1 cellular context compared by ENCODE assay signal in genomic region chr4:39638358-39639239, GRCh38.
TF ChIP-seq lines count a peak whose summit lies in the region.

Gene SMIM14 (minus strand): TSS chr4:39638865. CDS start chr4:39605145, 33,720 bp downstream.

TF ChIP-seq in HepG2, 621 proteins besides CTCF, POLR2A, EP300 and RAD21 (continued from another document and continues in another):
- TF ChIP-seq, protein P1, sequence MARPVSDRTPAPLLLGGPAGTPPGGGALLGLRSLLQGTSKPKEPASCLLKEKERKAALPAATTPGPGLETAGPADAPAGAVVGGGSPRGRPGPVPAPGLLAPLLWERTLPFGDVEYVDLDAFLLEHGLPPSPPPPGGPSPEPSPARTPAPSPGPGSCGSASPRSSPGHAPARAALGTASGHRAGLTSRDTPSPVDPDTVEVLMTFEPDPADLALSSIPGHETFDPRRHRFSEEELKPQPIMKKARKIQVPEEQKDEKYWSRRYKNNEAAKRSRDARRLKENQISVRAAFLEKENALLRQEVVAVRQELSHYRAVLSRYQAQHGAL (CRISPR knock-in tag; IDR thresholded peaks at IDR 0.05; ENCODE audit: not compliant biosample characterization): peak; percentile 44
- peak; percentile 91 for TF ChIP-seq ZNF558 (CRISPR knock-in tag; IDR thresholded peaks at IDR 0.05; ENCODE audit: borderline replicate concordance)
- peak; percentile 62; the same call in 1 of the 2 replicates for TF ChIP-seq MLXIP (CRISPR knock-in tag; IDR thresholded peaks at IDR 0.05; ENCODE audit: borderline replicate concordance)
- peak; percentile 49; the same call in 1 of the 2 replicates for TF ChIP-seq TBX3 (IDR thresholded peaks at IDR 0.05; ENCODE audit: borderline replicate concordance)
- TF ChIP-seq AHR (CRISPR knock-in tag; IDR thresholded peaks at IDR 0.05): peak; percentile 32; the same call in 1 of the 2 replicates
- 0 out of 2 replicates have a peak, but pooled peaks have one; percentile 35 for TF ChIP-seq ZNF773 (CRISPR knock-in tag; IDR thresholded peaks at IDR 0.05; ENCODE audit: borderline replicate concordance)
- TF ChIP-seq ZNF569 (CRISPR knock-in tag; IDR thresholded peaks at IDR 0.05; ENCODE audit: borderline replicate concordance): 0 out of 2 replicates have a peak, but pooled peaks have one; percentile 66
- TF ChIP-seq ZNF607 (CRISPR knock-in tag; IDR thresholded peaks at IDR 0.05; ENCODE audit: borderline replicate concordance): peak; percentile 85
- peak; percentile 81 for TF ChIP-seq ZNF747 (CRISPR knock-in tag; IDR thresholded peaks at IDR 0.05; ENCODE audit: borderline replicate concordance)
- 0 out of 2 replicates have a peak, but pooled peaks have one; percentile 73 for TF ChIP-seq ZBTB10 (CRISPR knock-in tag; IDR thresholded peaks at IDR 0.05; ENCODE audit: borderline replicate concordance)
- TF ChIP-seq, protein P2, sequence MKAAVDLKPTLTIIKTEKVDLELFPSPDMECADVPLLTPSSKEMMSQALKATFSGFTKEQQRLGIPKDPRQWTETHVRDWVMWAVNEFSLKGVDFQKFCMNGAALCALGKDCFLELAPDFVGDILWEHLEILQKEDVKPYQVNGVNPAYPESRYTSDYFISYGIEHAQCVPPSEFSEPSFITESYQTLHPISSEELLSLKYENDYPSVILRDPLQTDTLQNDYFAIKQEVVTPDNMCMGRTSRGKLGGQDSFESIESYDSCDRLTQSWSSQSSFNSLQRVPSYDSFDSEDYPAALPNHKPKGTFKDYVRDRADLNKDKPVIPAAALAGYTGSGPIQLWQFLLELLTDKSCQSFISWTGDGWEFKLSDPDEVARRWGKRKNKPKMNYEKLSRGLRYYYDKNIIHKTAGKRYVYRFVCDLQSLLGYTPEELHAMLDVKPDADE (CRISPR knock-in tag; IDR thresholded peaks at IDR 0.05): 0 out of 2 replicates have a peak, but pooled peaks have one; percentile 57
- TF ChIP-seq SP4 (CRISPR knock-in tag; IDR thresholded peaks at IDR 0.05): peak; percentile 96
- no peak; the same call in 1 of the 2 replicates for TF ChIP-seq ZNF816 (CRISPR knock-in tag; IDR thresholded peaks at IDR 0.05; ENCODE audit: borderline replicate concordance)
- no peak for TF ChIP-seq MAFG (CRISPR knock-in tag; IDR thresholded peaks at IDR 0.05)
- TF ChIP-seq SIN3B (IDR thresholded peaks at IDR 0.05; ENCODE audit: low read length): peak; percentile 26; the same call in 1 of the 2 replicates
- TF ChIP-seq, protein P3, sequence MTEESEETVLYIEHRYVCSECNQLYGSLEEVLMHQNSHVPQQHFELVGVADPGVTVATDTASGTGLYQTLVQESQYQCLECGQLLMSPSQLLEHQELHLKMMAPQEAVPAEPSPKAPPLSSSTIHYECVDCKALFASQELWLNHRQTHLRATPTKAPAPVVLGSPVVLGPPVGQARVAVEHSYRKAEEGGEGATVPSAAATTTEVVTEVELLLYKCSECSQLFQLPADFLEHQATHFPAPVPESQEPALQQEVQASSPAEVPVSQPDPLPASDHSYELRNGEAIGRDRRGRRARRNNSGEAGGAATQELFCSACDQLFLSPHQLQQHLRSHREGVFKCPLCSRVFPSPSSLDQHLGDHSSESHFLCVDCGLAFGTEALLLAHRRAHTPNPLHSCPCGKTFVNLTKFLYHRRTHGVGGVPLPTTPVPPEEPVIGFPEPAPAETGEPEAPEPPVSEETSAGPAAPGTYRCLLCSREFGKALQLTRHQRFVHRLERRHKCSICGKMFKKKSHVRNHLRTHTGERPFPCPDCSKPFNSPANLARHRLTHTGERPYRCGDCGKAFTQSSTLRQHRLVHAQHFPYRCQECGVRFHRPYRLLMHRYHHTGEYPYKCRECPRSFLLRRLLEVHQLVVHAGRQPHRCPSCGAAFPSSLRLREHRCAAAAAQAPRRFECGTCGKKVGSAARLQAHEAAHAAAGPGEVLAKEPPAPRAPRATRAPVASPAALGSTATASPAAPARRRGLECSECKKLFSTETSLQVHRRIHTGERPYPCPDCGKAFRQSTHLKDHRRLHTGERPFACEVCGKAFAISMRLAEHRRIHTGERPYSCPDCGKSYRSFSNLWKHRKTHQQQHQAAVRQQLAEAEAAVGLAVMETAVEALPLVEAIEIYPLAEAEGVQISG (CRISPR knock-in tag; IDR thresholded peaks at IDR 0.05): peak; percentile 87
- 0 out of 2 replicates have a peak, but pooled peaks have one; percentile 2 for TF ChIP-seq NR2F6 (IDR thresholded peaks at IDR 0.05)
- peak; percentile 69 for TF ChIP-seq NR2F6 (CRISPR knock-in tag; IDR thresholded peaks at IDR 0.05)
- peak; percentile 19 for TF ChIP-seq FOXJ3 (CRISPR knock-in tag; IDR thresholded peaks at IDR 0.05; ENCODE audit: borderline replicate concordance)
- no peak for TF ChIP-seq JARID2 (CRISPR knock-in tag; IDR thresholded peaks at IDR 0.05; ENCODE audit: insufficient replicate concordance)
- TF ChIP-seq ZNF510 (CRISPR knock-in tag; IDR thresholded peaks at IDR 0.05; ENCODE audit: low read depth): no peak
- no peak for TF ChIP-seq GTF3A (CRISPR knock-in tag; conservative IDR thresholded peaks at IDR 0.05)
- peak; percentile 46; the same call in 1 of the 2 replicates for TF ChIP-seq ZFX (CRISPR knock-in tag; IDR thresholded peaks at IDR 0.05; ENCODE audit: low read depth)
- TF ChIP-seq MIER3 (CRISPR knock-in tag; IDR thresholded peaks at IDR 0.05; ENCODE audit: borderline replicate concordance): peak; percentile 80; the same call in 1 of the 2 replicates
- peak; percentile 65; the same call in 1 of the 2 replicates for TF ChIP-seq KAT7 (CRISPR knock-in tag; IDR thresholded peaks at IDR 0.05; ENCODE audit: borderline replicate concordance)
- TF ChIP-seq ZIK1 (CRISPR knock-in tag; IDR thresholded peaks at IDR 0.05; ENCODE audit: borderline replicate concordance, low read depth): 0 out of 2 replicates have a peak, but pooled peaks have one; percentile 50
- peak; percentile 59; the same call in 1 of the 2 replicates for TF ChIP-seq NFKBIZ (CRISPR knock-in tag; IDR thresholded peaks at IDR 0.05)
- TF ChIP-seq, protein P4, sequence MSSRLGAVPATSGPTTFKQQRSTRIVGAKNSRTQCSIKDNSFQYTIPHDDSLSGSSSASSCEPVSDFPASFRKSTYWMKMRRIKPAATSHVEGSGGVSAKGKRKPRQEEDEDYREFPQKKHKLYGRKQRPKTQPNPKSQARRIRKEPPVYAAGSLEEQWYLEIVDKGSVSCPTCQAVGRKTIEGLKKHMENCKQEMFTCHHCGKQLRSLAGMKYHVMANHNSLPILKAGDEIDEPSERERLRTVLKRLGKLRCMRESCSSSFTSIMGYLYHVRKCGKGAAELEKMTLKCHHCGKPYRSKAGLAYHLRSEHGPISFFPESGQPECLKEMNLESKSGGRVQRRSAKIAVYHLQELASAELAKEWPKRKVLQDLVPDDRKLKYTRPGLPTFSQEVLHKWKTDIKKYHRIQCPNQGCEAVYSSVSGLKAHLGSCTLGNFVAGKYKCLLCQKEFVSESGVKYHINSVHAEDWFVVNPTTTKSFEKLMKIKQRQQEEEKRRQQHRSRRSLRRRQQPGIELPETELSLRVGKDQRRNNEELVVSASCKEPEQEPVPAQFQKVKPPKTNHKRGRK (CRISPR knock-in tag; IDR thresholded peaks at IDR 0.05): no peak
- peak; percentile 80; the same call in 1 of the 2 replicates for TF ChIP-seq ZNF33B (CRISPR knock-in tag; IDR thresholded peaks at IDR 0.05)
- TF ChIP-seq ZNF143 (CRISPR knock-in tag; IDR thresholded peaks at IDR 0.05): peak; percentile 61
- TF ChIP-seq BRD4 (CRISPR knock-in tag; IDR thresholded peaks at IDR 0.05): peak; percentile 72; the same call in 1 of the 2 replicates
- TF ChIP-seq FOXO4 (CRISPR knock-in tag; conservative IDR thresholded peaks at IDR 0.05): 0 out of 2 replicates have a peak, but pooled peaks have one; percentile 68
- TF ChIP-seq IRF1 (CRISPR knock-in tag; IDR thresholded peaks at IDR 0.05; ENCODE audit: low read depth): no peak
- TF ChIP-seq GABPB1 (CRISPR knock-in tag; IDR thresholded peaks at IDR 0.05): peak; percentile 97
- peak; percentile 91 for TF ChIP-seq ZNF501 (CRISPR knock-in tag; IDR thresholded peaks at IDR 0.05)
- TF ChIP-seq ZNF776 (CRISPR knock-in tag; IDR thresholded peaks at IDR 0.05): no peak
- TF ChIP-seq, protein P5, sequence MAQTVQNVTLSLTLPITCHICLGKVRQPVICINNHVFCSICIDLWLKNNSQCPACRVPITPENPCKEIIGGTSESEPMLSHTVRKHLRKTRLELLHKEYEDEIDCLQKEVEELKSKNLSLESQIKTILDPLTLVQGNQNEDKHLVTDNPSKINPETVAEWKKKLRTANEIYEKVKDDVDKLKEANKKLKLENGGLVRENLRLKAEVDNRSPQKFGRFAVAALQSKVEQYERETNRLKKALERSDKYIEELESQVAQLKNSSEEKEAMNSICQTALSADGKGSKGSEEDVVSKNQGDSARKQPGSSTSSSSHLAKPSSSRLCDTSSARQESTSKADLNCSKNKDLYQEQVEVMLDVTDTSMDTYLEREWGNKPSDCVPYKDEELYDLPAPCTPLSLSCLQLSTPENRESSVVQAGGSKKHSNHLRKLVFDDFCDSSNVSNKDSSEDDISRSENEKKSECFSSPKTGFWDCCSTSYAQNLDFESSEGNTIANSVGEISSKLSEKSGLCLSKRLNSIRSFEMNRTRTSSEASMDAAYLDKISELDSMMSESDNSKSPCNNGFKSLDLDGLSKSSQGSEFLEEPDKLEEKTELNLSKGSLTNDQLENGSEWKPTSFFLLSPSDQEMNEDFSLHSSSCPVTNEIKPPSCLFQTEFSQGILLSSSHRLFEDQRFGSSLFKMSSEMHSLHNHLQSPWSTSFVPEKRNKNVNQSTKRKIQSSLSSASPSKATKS (CRISPR knock-in tag; IDR thresholded peaks at IDR 0.05): no peak
- peak; percentile 94 for TF ChIP-seq ZMYM4 (CRISPR knock-in tag; IDR thresholded peaks at IDR 0.05)
- peak; percentile 91 for TF ChIP-seq HOXA3 (CRISPR knock-in tag; IDR thresholded peaks at IDR 0.05)
- TF ChIP-seq SMAD9 (CRISPR knock-in tag; IDR thresholded peaks at IDR 0.05): no peak
- TF ChIP-seq TOPORS (CRISPR knock-in tag; IDR thresholded peaks at IDR 0.05): 0 out of 2 replicates have a peak, but pooled peaks have one; percentile 23
- TF ChIP-seq GATAD2A (CRISPR knock-in tag; IDR thresholded peaks at IDR 0.05): peak; percentile 77
